1 cellular context compared by ENCODE assay signal in genomic region chr10:63633677-63634487, GRCh38.
A peak's percentile ranks its signal among the peaks of the same experiment; 100 is the strongest.
TF ChIP-seq lines count a peak whose summit lies in the region.

No MANE protein-coding gene starts in this region.

TF ChIP-seq in K562, 482 proteins besides CTCF, POLR2A, EP300 and RAD21 (continued from another document):
- no peak for TF ChIP-seq AFF4 (CRISPR knock-in tag; IDR thresholded peaks at IDR 0.05)
- TF ChIP-seq, protein P1, sequence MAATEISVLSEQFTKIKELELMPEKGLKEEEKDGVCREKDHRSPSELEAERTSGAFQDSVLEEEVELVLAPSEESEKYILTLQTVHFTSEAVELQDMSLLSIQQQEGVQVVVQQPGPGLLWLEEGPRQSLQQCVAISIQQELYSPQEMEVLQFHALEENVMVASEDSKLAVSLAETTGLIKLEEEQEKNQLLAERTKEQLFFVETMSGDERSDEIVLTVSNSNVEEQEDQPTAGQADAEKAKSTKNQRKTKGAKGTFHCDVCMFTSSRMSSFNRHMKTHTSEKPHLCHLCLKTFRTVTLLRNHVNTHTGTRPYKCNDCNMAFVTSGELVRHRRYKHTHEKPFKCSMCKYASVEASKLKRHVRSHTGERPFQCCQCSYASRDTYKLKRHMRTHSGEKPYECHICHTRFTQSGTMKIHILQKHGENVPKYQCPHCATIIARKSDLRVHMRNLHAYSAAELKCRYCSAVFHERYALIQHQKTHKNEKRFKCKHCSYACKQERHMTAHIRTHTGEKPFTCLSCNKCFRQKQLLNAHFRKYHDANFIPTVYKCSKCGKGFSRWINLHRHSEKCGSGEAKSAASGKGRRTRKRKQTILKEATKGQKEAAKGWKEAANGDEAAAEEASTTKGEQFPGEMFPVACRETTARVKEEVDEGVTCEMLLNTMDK (IDR thresholded peaks at IDR 0.05; ENCODE audit: borderline replicate concordance, insufficient read depth, low read depth, low read length, poor library complexity, severe bottlenecking): peak; percentile 81
- no peak for TF ChIP-seq HDGF (IDR thresholded peaks at IDR 0.05)
- TF ChIP-seq CXXC5 (CRISPR knock-in tag; IDR thresholded peaks at IDR 0.05): no peak
- no peak for TF ChIP-seq THRB (CRISPR knock-in tag; conservative IDR thresholded peaks at IDR 0.05)
TF ChIP-seq in K562: peak in this region for 11.
